In genomic region chr6:51339108-51339507, GRCh38 we compare ENCODE assay signal across 17 cellular contexts.
"Had no signal": no experiment of that assay in that cellular context is flagged by ENCODE, and none has a peak within 500 bp of the region (broad histone marks: within the 10 kb centered on the region; RNA-seq: fewer than 3 reads in every experiment).

No MANE protein-coding gene starts in this region.

- H3K27ac Mint-ChIP-seq: IgD-negative memory B cell had no signal

- FAIRE-seq: K562 had no signal

- H3K4me3 Mint-ChIP-seq: IgD-negative memory B cell had no signal

- H3K4me2 ChIP-seq: KMS-11 had no signal

- H3K4me1 Mint-ChIP-seq: IgD-negative memory B cell had no signal

- DNase-seq: Kasumi-1, MV-4-11, NCI-H1048, NCI-H1105, NCI-H1436 treated with DMSO at 0.1 percent for 48 hours, NCI-H1694, NCI-H187 treated with DMSO at 0.1 percent for 48 hours, NCI-H2029 treated with DMSO at 0.1 percent for 48 hours, NCI-H2171 treated with DMSO at 0.1 percent for 48 hours, NCI-H510A, NCI-H524 treated with DMSO at 0.1 percent for 48 hours, NCI-H774, SHP77 had no signal

- H3K27me3 Mint-ChIP-seq: IgD-negative memory B cell had no signal

- H3K27ac ChIP-seq: KMS-11, RWPE1 had no signal

- H3K9ac ChIP-seq: KMS-11 had no signal

- H3K36me3 Mint-ChIP-seq: IgD-negative memory B cell had no signal

- H3K4me3 ChIP-seq: K562 had no signal
